ENCODE assay signal across 1 cellular context in the genomic region with DNA sequence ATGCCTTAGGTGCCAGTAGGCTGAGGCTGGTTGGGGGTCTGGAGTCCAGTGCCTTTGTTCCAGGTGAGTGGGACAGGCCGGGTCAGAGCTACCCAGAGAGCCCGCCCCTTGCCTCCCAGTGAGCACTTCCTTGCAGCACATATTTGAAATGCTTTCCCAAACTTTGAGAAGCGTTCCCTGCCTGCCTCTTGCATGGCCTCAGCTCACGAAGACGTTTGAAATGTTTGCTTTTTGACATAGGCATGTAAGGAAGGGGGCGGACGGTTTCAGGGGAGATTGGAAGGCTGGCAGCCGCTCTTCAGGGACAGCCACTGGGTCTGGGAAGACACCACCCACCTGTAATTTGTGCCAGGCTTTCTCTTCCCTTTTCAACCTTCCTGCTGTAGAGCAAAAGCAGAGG.
TF ChIP-seq lines count a peak whose summit lies in the region.

No MANE protein-coding gene starts in this region.

TF ChIP-seq in SK-N-SH treated with all-trans-retinoic acid at 6 μM for 48 hours, 23 proteins besides CTCF, POLR2A, EP300 and RAD21 (continued from another document):
- TF ChIP-seq, protein P1, sequence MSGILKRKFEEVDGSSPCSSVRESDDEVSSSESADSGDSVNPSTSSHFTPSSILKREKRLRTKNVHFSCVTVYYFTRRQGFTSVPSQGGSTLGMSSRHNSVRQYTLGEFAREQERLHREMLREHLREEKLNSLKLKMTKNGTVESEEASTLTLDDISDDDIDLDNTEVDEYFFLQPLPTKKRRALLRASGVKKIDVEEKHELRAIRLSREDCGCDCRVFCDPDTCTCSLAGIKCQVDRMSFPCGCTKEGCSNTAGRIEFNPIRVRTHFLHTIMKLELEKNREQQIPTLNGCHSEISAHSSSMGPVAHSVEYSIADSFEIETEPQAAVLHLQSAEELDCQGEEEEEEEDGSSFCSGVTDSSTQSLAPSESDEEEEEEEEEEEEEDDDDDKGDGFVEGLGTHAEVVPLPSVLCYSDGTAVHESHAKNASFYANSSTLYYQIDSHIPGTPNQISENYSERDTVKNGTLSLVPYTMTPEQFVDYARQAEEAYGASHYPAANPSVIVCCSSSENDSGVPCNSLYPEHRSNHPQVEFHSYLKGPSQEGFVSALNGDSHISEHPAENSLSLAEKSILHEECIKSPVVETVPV (CRISPR knock-in tag; IDR thresholded peaks at IDR 0.05), result no peak
- TF ChIP-seq ARNTL (CRISPR knock-in tag; IDR thresholded peaks at IDR 0.05; ENCODE audit: borderline replicate concordance, low read depth) (no peak), ZFP3 (CRISPR knock-in tag; IDR thresholded peaks at IDR 0.05) (no peak), ZNF70 (CRISPR knock-in tag; IDR thresholded peaks at IDR 0.05) (no peak), RARB (CRISPR knock-in tag; IDR thresholded peaks at IDR 0.05) (no peak), ZFP30 (CRISPR knock-in tag; IDR thresholded peaks at IDR 0.05) (no peak), GLIS3 (CRISPR knock-in tag; IDR thresholded peaks at IDR 0.05) (no peak), TOX (CRISPR knock-in tag; IDR thresholded peaks at IDR 0.05; ENCODE audit: borderline replicate concordance) (no peak), PPARA (CRISPR knock-in tag; IDR thresholded peaks at IDR 0.05; ENCODE audit: borderline replicate concordance) (no peak)
- TF ChIP-seq, protein P2, sequence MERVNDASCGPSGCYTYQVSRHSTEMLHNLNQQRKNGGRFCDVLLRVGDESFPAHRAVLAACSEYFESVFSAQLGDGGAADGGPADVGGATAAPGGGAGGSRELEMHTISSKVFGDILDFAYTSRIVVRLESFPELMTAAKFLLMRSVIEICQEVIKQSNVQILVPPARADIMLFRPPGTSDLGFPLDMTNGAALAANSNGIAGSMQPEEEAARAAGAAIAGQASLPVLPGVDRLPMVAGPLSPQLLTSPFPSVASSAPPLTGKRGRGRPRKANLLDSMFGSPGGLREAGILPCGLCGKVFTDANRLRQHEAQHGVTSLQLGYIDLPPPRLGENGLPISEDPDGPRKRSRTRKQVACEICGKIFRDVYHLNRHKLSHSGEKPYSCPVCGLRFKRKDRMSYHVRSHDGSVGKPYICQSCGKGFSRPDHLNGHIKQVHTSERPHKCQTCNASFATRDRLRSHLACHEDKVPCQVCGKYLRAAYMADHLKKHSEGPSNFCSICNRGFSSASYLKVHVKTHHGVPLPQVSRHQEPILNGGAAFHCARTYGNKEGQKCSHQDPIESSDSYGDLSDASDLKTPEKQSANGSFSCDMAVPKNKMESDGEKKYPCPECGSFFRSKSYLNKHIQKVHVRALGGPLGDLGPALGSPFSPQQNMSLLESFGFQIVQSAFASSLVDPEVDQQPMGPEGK (CRISPR knock-in tag; IDR thresholded peaks at IDR 0.05; ENCODE audit: borderline replicate concordance), result no peak
- TF ChIP-seq, protein P3, sequence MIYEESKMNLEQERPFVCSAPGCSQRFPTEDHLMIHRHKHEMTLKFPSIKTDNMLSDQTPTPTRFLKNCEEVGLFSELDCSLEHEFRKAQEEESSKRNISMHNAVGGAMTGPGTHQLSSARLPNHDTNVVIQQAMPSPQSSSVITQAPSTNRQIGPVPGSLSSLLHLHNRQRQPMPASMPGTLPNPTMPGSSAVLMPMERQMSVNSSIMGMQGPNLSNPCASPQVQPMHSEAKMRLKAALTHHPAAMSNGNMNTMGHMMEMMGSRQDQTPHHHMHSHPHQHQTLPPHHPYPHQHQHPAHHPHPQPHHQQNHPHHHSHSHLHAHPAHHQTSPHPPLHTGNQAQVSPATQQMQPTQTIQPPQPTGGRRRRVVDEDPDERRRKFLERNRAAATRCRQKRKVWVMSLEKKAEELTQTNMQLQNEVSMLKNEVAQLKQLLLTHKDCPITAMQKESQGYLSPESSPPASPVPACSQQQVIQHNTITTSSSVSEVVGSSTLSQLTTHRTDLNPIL (CRISPR knock-in tag; IDR thresholded peaks at IDR 0.05; ENCODE audit: low read depth), result no peak
- TF ChIP-seq, protein P4, sequence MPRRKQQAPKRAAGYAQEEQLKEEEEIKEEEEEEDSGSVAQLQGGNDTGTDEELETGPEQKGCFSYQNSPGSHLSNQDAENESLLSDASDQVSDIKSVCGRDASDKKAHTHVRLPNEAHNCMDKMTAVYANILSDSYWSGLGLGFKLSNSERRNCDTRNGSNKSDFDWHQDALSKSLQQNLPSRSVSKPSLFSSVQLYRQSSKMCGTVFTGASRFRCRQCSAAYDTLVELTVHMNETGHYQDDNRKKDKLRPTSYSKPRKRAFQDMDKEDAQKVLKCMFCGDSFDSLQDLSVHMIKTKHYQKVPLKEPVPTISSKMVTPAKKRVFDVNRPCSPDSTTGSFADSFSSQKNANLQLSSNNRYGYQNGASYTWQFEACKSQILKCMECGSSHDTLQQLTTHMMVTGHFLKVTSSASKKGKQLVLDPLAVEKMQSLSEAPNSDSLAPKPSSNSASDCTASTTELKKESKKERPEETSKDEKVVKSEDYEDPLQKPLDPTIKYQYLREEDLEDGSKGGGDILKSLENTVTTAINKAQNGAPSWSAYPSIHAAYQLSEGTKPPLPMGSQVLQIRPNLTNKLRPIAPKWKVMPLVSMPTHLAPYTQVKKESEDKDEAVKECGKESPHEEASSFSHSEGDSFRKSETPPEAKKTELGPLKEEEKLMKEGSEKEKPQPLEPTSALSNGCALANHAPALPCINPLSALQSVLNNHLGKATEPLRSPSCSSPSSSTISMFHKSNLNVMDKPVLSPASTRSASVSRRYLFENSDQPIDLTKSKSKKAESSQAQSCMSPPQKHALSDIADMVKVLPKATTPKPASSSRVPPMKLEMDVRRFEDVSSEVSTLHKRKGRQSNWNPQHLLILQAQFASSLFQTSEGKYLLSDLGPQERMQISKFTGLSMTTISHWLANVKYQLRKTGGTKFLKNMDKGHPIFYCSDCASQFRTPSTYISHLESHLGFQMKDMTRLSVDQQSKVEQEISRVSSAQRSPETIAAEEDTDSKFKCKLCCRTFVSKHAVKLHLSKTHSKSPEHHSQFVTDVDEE (CRISPR knock-in tag; IDR thresholded peaks at IDR 0.05), result no peak
- TF ChIP-seq, protein P5, sequence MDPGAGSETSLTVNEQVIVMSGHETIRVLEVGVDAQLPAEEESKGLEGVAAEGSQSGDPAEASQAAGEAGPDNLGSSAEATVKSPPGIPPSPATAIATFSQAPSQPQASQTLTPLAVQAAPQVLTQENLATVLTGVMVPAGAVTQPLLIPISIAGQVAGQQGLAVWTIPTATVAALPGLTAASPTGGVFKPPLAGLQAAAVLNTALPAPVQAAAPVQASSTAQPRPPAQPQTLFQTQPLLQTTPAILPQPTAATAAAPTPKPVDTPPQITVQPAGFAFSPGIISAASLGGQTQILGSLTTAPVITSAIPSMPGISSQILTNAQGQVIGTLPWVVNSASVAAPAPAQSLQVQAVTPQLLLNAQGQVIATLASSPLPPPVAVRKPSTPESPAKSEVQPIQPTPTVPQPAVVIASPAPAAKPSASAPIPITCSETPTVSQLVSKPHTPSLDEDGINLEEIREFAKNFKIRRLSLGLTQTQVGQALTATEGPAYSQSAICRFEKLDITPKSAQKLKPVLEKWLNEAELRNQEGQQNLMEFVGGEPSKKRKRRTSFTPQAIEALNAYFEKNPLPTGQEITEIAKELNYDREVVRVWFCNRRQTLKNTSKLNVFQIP (CRISPR knock-in tag; IDR thresholded peaks at IDR 0.05; ENCODE audit: borderline replicate concordance, low read depth), result no peak
